Comparison of ENCODE assay signal across 15 cellular contexts in genomic region chr6:16855460-16855859, GRCh38.
A peak's percentile ranks its signal among the peaks of the same experiment; 100 is the strongest.
DNase-seq lines count a peak whose midpoint lies in the region; ATAC-seq and TF ChIP-seq lines count a peak whose summit lies in the region.
"Had no signal": no experiment of that assay in that cellular context is flagged by ENCODE, and none has a peak within 500 bp of the region (broad histone marks: within the 10 kb centered on the region; RNA-seq: fewer than 3 reads in every experiment).

No MANE protein-coding gene starts in this region.

- peaks cover 19 to 23% of the 10 kb centered on the region in 2 donors for H3K27me3 Mint-ChIP-seq in stimulated activated naive B cell treated with anti-CD40 and anti-IgM and Interleukin-4, amounts not matched to agents 10 μg/mL and 1 μg/mL and 100 μg/mL, for 72 hours
- H3K27me3 Mint-ChIP-seq in activated naive CD8-positive, alpha-beta T cell treated with anti-CD3 and anti-CD28 coated beads, Interleukin-2, amount 50 U/mL, for 24 hours = peaks cover 19% of the 10 kb centered on the region

- H3K4me3 Mint-ChIP-seq in stimulated activated naive B cell treated with anti-CD40 and anti-IgM and Interleukin-4, amounts not matched to agents 10 μg/mL and 1 μg/mL and 100 μg/mL, for 72 hours = no peak overlapping the region
- no peak overlapping the region for H3K4me3 Mint-ChIP-seq in activated naive CD8-positive, alpha-beta T cell treated with anti-CD3 and anti-CD28 coated beads, Interleukin-2, amount 50 U/mL, for 24 hours

- no peak for TF ChIP-seq POLR2A in tibial nerve (IDR thresholded peaks at IDR 0.05)

- TF ChIP-seq EP300 in tibial nerve (IDR thresholded peaks at IDR 0.05) = no peak

- H3K4me3 ChIP-seq in tibial nerve = no peak overlapping the region
- H3K4me3 ChIP-seq: esophagus squamous epithelium, lung, thoracic aorta had no signal

- H3K27me3 ChIP-seq in tibial nerve = no peaks in the 10 kb centered on the region
- H3K27me3 ChIP-seq: esophagus squamous epithelium had no signal

- peaks cover 0 to 8% (median 0%) of the 10 kb centered on the region in 4 donors for H3K4me1 ChIP-seq in tibial nerve

- no peaks in the 10 kb centered on the region for H3K9me3 Mint-ChIP-seq in stimulated activated naive B cell treated with anti-CD40 and anti-IgM and Interleukin-4, amounts not matched to agents 10 μg/mL and 1 μg/mL and 100 μg/mL, for 72 hours
- no peaks in the 10 kb centered on the region for H3K9me3 Mint-ChIP-seq in activated naive CD8-positive, alpha-beta T cell treated with anti-CD3 and anti-CD28 coated beads, Interleukin-2, amount 50 U/mL, for 24 hours

- H3K27ac Mint-ChIP-seq in stimulated activated naive B cell treated with anti-CD40 and anti-IgM and Interleukin-4, amounts not matched to agents 10 μg/mL and 1 μg/mL and 100 μg/mL, for 72 hours = no peak overlapping the region
- H3K27ac Mint-ChIP-seq in activated naive CD8-positive, alpha-beta T cell treated with anti-CD3 and anti-CD28 coated beads, Interleukin-2, amount 50 U/mL, for 24 hours = no peak overlapping the region

- DNase-seq in NCI-H748 (lab: John Stamatoyannopoulos, UW; ENCODE audit: unreplicated experiment) = peak; percentile 34
- no peak for DNase-seq in NCI-H748 treated with DMSO at 0.1 percent for 48 hours (lab: John Stamatoyannopoulos, UW)
- no peak for DNase-seq in stimulated activated naive B cell treated with anti-CD40 and anti-IgM and Interleukin-4, amounts not matched to agents 10 μg/mL and 1 μg/mL and 100 μg/mL, for 72 hours
- DNase-seq in tibial nerve (ENCODE audit: low spot score in 2 of 2) = no peak
- no peak for DNase-seq in activated naive CD8-positive, alpha-beta T cell treated with anti-CD3 and anti-CD28 coated beads, Interleukin-2, amount 50 U/mL, for 24 hours
- no peak for DNase-seq in activated CD4-positive, alpha-beta T cell treated with anti-CD3 and anti-CD28 coated beads, Interleukin-2, amount 50 U/mL, for 48 hours
- DNase-seq: activated T-cell treated with anti-CD3 and anti-CD28 coated beads for 4 hours, esophagus squamous epithelium, NCI-H345 had no signal

- no peaks in the 10 kb centered on the region for H3K36me3 Mint-ChIP-seq in stimulated activated naive B cell treated with anti-CD40 and anti-IgM and Interleukin-4, amounts not matched to agents 10 μg/mL and 1 μg/mL and 100 μg/mL, for 72 hours
- H3K36me3 Mint-ChIP-seq in activated naive CD8-positive, alpha-beta T cell treated with anti-CD3 and anti-CD28 coated beads, Interleukin-2, amount 50 U/mL, for 24 hours (ENCODE audit: low read depth) = no peaks in the 10 kb centered on the region

- no peaks in the 10 kb centered on the region for H3K36me3 ChIP-seq in tibial nerve
- H3K36me3 ChIP-seq: esophagus squamous epithelium, thoracic aorta had no signal

- TF ChIP-seq CTCF in tibial nerve (IDR thresholded peaks at IDR 0.05) = no peak

- no peaks in the 10 kb centered on the region for H3K9me3 ChIP-seq in tibial nerve
- H3K9me3 ChIP-seq: esophagus squamous epithelium, thoracic aorta had no signal

- H3K4me1 Mint-ChIP-seq in stimulated activated naive B cell treated with anti-CD40 and anti-IgM and Interleukin-4, amounts not matched to agents 10 μg/mL and 1 μg/mL and 100 μg/mL, for 72 hours = peaks cover 13 to 32% of the 10 kb centered on the region in 2 donors
- peaks cover 5% of the 10 kb centered on the region for H3K4me1 Mint-ChIP-seq in activated naive CD8-positive, alpha-beta T cell treated with anti-CD3 and anti-CD28 coated beads, Interleukin-2, amount 50 U/mL, for 24 hours

- H3K27ac ChIP-seq in tibial nerve = no peak overlapping the region
- H3K27ac ChIP-seq: 22Rv1, esophagus squamous epithelium, HL-60, thoracic aorta had no signal

- ATAC-seq in HG02759 (IDR thresholded peaks at IDR 0.05; ENCODE audit: unreplicated experiment) (peak; percentile 49), HG03442 (IDR thresholded peaks at IDR 0.05; ENCODE audit: unreplicated experiment) (peak; percentile 37)
- peak; percentile 63 to 71 for ATAC-seq in stimulated activated naive B cell treated with anti-CD40 and anti-IgM and Interleukin-4, amounts not matched to agents 10 μg/mL and 1 μg/mL and 100 μg/mL, for 72 hours (replicated peaks)
- no peak for ATAC-seq in activated naive CD8-positive, alpha-beta T cell treated with anti-CD3 and anti-CD28 coated beads, Interleukin-2, amount 50 U/mL, for 24 hours
